In genomic region chr11:71255323-71255722, GRCh38 we compare ENCODE assay signal across 21 cellular contexts. TPM values are rescaled to one million over a fixed set of nuclear protein-coding genes. Genes with fewer than 3 reads are reported as not detected.
A peak's percentile ranks its signal among the peaks of the same experiment; 100 is the strongest.
DNase-seq lines count a peak whose midpoint lies in the region; ATAC-seq and TF ChIP-seq lines count a peak whose summit lies in the region.
"Had no signal": no experiment of that assay in that cellular context is flagged by ENCODE, and none has a peak within 500 bp of the region (broad histone marks: within the 10 kb centered on the region; RNA-seq: fewer than 3 reads in every experiment).

No MANE protein-coding gene starts in this region.

- H4K20me1 ChIP-seq in hepatocyte (ENCODE audit: insufficient read depth, poor library complexity, severe bottlenecking), result no peaks in the 10 kb centered on the region

- H3K9me2 ChIP-seq in hepatocyte (replicated peaks; ENCODE audit: insufficient read depth), result no peaks in the 10 kb centered on the region

- intact Hi-C loops in posterior vena cava (cut with DNase I), result no loop called here

- H3K9me3 Mint-ChIP-seq in effector memory CD8-positive, alpha-beta T cell, result no peaks in the 10 kb centered on the region
- H3K9me3 Mint-ChIP-seq: activated CD4-positive, alpha-beta memory T cell treated with anti-CD3 and anti-CD28 coated beads, Interleukin-2, amount 10 ng/mL, durations not matched to agents 7 days and 5 days; activated naive CD4-positive, alpha-beta T cell treated with anti-CD3 and anti-CD28 coated beads, Interleukin-2, amount 50 U/mL, for 24 hours; stimulated activated effector memory CD8-positive, alpha-beta T cell treated with anti-CD3 and anti-CD28 coated beads, Interleukin-12 subunit alpha, Interleukin-12 subunit beta, amount 100 ng/mL, for 72 hours had no signal

- H3K27ac ChIP-seq in hepatocyte, result no peak overlapping the region
- H3K27ac ChIP-seq: right atrium auricular region had no signal

- peaks cover 3% of the 10 kb centered on the region for H3K36me3 Mint-ChIP-seq in effector memory CD8-positive, alpha-beta T cell (ENCODE audit: insufficient read depth)
- H3K36me3 Mint-ChIP-seq: activated naive CD4-positive, alpha-beta T cell treated with anti-CD3 and anti-CD28 coated beads, Interleukin-2, amount 50 U/mL, for 24 hours; naive B cell; stimulated activated effector memory CD8-positive, alpha-beta T cell treated with anti-CD3 and anti-CD28 coated beads, Interleukin-12 subunit alpha, Interleukin-12 subunit beta, amount 100 ng/mL, for 72 hours had no signal

- H3K4me1 Mint-ChIP-seq in effector memory CD8-positive, alpha-beta T cell (ENCODE audit: low read depth in 2 of 2), result no peaks in the 10 kb centered on the region
- H3K4me1 Mint-ChIP-seq: stimulated activated effector memory CD8-positive, alpha-beta T cell treated with anti-CD3 and anti-CD28 coated beads, Interleukin-12 subunit alpha, Interleukin-12 subunit beta, amount 100 ng/mL, for 72 hours had no signal

- WGBS in hepatocyte (ENCODE audit: low lambda C conversion rate, missing lambda C conversion rate), result 78% methylated on average over 5 of the region's 5 CpGs

- no peak overlapping the region for H3K4me3 Mint-ChIP-seq in effector memory CD8-positive, alpha-beta T cell
- H3K4me3 Mint-ChIP-seq: activated B cell treated with CpG ODN at 0.5 μM for 24 hours; activated CD4-positive, alpha-beta memory T cell treated with anti-CD3 and anti-CD28 coated beads, Interleukin-2, amount 10 ng/mL, durations not matched to agents 7 days and 5 days; activated naive CD4-positive, alpha-beta T cell treated with anti-CD3 and anti-CD28 coated beads, Interleukin-2, amount 50 U/mL, for 24 hours; stimulated activated effector memory CD8-positive, alpha-beta T cell treated with anti-CD3 and anti-CD28 coated beads, Interleukin-12 subunit alpha, Interleukin-12 subunit beta, amount 100 ng/mL, for 72 hours had no signal

- H3K4me3 ChIP-seq in hepatocyte, result no peak overlapping the region
- H3K4me3 ChIP-seq: right atrium auricular region had no signal

- H3K27me3 ChIP-seq in hepatocyte, result no peaks in the 10 kb centered on the region

- DNase-seq in DMS53 treated with DMSO at 0.1 percent for 48 hours (lab: John Stamatoyannopoulos, UW; ENCODE audit: unreplicated experiment) (peak; percentile 89), NCI-H510A (lab: John Stamatoyannopoulos, UW) (peak; percentile 88), hepatocyte (ENCODE audit: low spot score) (peak; percentile 36), posterior vena cava (ENCODE audit: low spot score) (peak; percentile 18), putamen (ENCODE audit: low spot score) (no peak), HT-29 (ENCODE audit: low spot score) (no peak)
- no peak for DNase-seq in effector memory CD8-positive, alpha-beta T cell
- DNase-seq: activated B cell treated with CpG ODN at 0.5 μM for 24 hours; activated CD4-positive, alpha-beta memory T cell treated with anti-CD3 and anti-CD28 coated beads, Interleukin-2, amount 10 ng/mL, durations not matched to agents 7 days and 5 days; activated CD8-positive, alpha-beta memory T cell treated with anti-CD3 and anti-CD28 coated beads, Interleukin-2, amount 50 U/mL, for 48 hours; effector CD8-positive, alpha-beta T cell; erythroblast; head of caudate nucleus; naive B cell; NCI-H1436 treated with DMSO at 0.1 percent for 48 hours; NCI-H69; stimulated activated CD4-positive, alpha-beta T cell treated with anti-CD3 and anti-CD28 coated beads, Interleukin-4, amount 100 ng/mL, for 1 hour; T1000 had no signal

- H3K27me3 Mint-ChIP-seq in effector memory CD8-positive, alpha-beta T cell, result peaks cover 33 to 43% of the 10 kb centered on the region in 2 donors

- ATAC-seq in effector memory CD8-positive, alpha-beta T cell (replicated peaks), result no peak
- ATAC-seq: stimulated activated effector memory CD8-positive, alpha-beta T cell treated with anti-CD3 and anti-CD28 coated beads, Interleukin-12 subunit alpha, Interleukin-12 subunit beta, amount 100 ng/mL, for 72 hours had no signal

- no peaks in the 10 kb centered on the region for H3K9me3 ChIP-seq in hepatocyte (ENCODE audit: low read depth)

- H3K36me3 ChIP-seq in hepatocyte (replicated peaks; ENCODE audit: insufficient read depth, low read depth), result no peaks in the 10 kb centered on the region
- H3K36me3 ChIP-seq: right atrium auricular region had no signal

- H3K27ac Mint-ChIP-seq in effector memory CD8-positive, alpha-beta T cell, result no peak overlapping the region
- H3K27ac Mint-ChIP-seq: activated B cell treated with CpG ODN at 0.5 μM for 24 hours; activated CD4-positive, alpha-beta memory T cell treated with anti-CD3 and anti-CD28 coated beads, Interleukin-2, amount 10 ng/mL, durations not matched to agents 7 days and 5 days; activated naive CD4-positive, alpha-beta T cell treated with anti-CD3 and anti-CD28 coated beads, Interleukin-2, amount 50 U/mL, for 24 hours; stimulated activated effector memory CD8-positive, alpha-beta T cell treated with anti-CD3 and anti-CD28 coated beads, Interleukin-12 subunit alpha, Interleukin-12 subunit beta, amount 100 ng/mL, for 72 hours had no signal

- peaks cover 10% of the 10 kb centered on the region for H3K79me2 ChIP-seq in hepatocyte

- H3K4me1 ChIP-seq in hepatocyte (ENCODE audit: insufficient read depth), result peaks cover 25% of the 10 kb centered on the region

- TF ChIP-seq CTCF in hepatocyte (IDR thresholded peaks at IDR 0.05; ENCODE audit: poor library complexity), result no peak

- no peak overlapping the region for H2AFZ ChIP-seq in hepatocyte

- H3K4me2 ChIP-seq in hepatocyte, result no peak overlapping the region

RNA-seq across cellular contexts. Expression of gene SHANK2, which starts 2.9 kb away (rescaled TPM):
- total RNA-seq in hepatocyte, result 11.9 and 17.3 TPM in 2 replicates
- 18.2 and 20.7 TPM in 2 replicates for polyA plus RNA-seq in hepatocyte
- total RNA-seq in posterior vena cava, result under 1 TPM; 0.51 to 0.67 TPM
- total RNA-seq in HT-29 (2014; rRNA removed; shearing (Covaris generic)), result 2.5 and 5.4 TPM in 2 replicates
- total RNA-seq: activated CD4-positive, alpha-beta memory T cell treated with anti-CD3 and anti-CD28 coated beads, Interleukin-2, amount 10 ng/mL, durations not matched to agents 7 days and 5 days had no signal

Comparison
In these comparisons a context has a peak if more than half of its experiments do, and no peak if none do; other contexts are left out.
1. DNase-seq: peak in DMS53 treated with DMSO at 0.1 percent for 48 hours (single experiment), NCI-H510A (single experiment), hepatocyte (single experiment) and posterior vena cava (single experiment); none in effector memory CD8-positive, alpha-beta T cell (0 of 3), putamen (single experiment) and HT-29 (single experiment).